1 cellular context compared by ENCODE assay signal in the genomic region with DNA sequence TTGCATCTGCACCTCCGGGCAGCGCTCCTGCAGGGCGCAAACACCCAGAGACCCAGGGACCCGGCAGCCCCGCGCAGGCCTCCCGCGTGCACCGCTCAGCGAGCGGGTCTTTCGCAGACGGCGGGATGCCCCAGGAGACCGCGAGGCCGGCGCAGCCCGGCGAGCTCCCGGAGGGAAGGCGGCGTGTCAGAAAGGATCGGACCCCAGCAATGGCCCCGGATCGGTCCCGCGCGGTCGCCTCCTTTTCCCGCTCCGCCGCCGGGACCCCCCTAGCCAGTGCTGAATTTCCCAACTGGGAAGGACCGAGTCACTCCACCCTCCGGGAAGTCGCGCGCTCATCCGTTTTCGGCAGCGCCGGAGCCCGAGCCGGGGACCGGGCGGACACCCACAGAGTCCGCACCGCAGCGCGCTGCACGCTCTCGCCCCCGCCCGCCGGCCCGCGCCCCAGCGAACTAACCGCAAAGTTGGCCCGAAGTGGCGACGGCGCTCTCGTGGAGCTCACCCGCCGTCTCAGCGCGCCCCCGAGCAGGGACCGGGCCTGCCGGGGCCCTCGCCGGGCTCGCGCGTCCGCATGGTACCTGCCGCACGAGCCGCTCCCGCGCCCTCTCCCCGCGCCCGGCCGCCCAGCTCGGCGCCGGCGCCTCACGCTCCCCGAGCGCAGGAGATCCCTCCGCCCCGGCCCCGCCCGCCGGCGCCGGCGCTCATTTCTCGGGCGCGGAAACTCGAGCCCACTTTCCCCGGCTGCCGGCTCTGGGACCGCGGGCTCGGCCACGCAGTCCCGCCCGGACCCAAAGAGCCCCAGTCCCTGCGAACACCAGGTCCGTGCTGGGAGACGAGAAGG.
TF ChIP-seq lines count a peak whose summit lies in the region.

A gene with protein sequence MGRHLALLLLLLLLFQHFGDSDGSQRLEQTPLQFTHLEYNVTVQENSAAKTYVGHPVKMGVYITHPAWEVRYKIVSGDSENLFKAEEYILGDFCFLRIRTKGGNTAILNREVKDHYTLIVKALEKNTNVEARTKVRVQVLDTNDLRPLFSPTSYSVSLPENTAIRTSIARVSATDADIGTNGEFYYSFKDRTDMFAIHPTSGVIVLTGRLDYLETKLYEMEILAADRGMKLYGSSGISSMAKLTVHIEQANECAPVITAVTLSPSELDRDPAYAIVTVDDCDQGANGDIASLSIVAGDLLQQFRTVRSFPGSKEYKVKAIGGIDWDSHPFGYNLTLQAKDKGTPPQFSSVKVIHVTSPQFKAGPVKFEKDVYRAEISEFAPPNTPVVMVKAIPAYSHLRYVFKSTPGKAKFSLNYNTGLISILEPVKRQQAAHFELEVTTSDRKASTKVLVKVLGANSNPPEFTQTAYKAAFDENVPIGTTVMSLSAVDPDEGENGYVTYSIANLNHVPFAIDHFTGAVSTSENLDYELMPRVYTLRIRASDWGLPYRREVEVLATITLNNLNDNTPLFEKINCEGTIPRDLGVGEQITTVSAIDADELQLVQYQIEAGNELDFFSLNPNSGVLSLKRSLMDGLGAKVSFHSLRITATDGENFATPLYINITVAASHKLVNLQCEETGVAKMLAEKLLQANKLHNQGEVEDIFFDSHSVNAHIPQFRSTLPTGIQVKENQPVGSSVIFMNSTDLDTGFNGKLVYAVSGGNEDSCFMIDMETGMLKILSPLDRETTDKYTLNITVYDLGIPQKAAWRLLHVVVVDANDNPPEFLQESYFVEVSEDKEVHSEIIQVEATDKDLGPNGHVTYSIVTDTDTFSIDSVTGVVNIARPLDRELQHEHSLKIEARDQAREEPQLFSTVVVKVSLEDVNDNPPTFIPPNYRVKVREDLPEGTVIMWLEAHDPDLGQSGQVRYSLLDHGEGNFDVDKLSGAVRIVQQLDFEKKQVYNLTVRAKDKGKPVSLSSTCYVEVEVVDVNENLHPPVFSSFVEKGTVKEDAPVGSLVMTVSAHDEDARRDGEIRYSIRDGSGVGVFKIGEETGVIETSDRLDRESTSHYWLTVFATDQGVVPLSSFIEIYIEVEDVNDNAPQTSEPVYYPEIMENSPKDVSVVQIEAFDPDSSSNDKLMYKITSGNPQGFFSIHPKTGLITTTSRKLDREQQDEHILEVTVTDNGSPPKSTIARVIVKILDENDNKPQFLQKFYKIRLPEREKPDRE (N-terminal part only) (minus strand): TSS at position 650 of the 841 bp plus-strand sequence. CDS start 14,029 bp downstream, outside the sequence.

TF ChIP-seq in HepG2, 621 proteins besides CTCF, POLR2A, EP300 and RAD21 (continued from another document and continues in another):
- TF ChIP-seq, protein P1, sequence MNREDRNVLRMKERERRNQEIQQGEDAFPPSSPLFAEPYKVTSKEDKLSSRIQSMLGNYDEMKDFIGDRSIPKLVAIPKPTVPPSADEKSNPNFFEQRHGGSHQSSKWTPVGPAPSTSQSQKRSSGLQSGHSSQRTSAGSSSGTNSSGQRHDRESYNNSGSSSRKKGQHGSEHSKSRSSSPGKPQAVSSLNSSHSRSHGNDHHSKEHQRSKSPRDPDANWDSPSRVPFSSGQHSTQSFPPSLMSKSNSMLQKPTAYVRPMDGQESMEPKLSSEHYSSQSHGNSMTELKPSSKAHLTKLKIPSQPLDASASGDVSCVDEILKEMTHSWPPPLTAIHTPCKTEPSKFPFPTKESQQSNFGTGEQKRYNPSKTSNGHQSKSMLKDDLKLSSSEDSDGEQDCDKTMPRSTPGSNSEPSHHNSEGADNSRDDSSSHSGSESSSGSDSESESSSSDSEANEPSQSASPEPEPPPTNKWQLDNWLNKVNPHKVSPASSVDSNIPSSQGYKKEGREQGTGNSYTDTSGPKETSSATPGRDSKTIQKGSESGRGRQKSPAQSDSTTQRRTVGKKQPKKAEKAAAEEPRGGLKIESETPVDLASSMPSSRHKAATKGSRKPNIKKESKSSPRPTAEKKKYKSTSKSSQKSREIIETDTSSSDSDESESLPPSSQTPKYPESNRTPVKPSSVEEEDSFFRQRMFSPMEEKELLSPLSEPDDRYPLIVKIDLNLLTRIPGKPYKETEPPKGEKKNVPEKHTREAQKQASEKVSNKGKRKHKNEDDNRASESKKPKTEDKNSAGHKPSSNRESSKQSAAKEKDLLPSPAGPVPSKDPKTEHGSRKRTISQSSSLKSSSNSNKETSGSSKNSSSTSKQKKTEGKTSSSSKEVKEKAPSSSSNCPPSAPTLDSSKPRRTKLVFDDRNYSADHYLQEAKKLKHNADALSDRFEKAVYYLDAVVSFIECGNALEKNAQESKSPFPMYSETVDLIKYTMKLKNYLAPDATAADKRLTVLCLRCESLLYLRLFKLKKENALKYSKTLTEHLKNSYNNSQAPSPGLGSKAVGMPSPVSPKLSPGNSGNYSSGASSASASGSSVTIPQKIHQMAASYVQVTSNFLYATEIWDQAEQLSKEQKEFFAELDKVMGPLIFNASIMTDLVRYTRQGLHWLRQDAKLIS (CRISPR knock-in tag; IDR thresholded peaks at IDR 0.05): peak; percentile 87
- TF ChIP-seq SOX5 (CRISPR knock-in tag; IDR thresholded peaks at IDR 0.05; ENCODE audit: borderline replicate concordance) (no peak), ZZZ3 (CRISPR knock-in tag; IDR thresholded peaks at IDR 0.05; ENCODE audit: borderline replicate concordance) (no peak), POLR2G (IDR thresholded peaks at IDR 0.05; ENCODE audit: low read depth, low read length) (peak; percentile 72), GTF3A (CRISPR knock-in tag; conservative IDR thresholded peaks at IDR 0.05) (no peak), ATF7-NPFF (CRISPR knock-in tag; IDR thresholded peaks at IDR 0.05; ENCODE audit: low read depth) (peak; percentile 67), ISX (CRISPR knock-in tag; conservative IDR thresholded peaks at IDR 0.05) (no peak), AGO1 (IDR thresholded peaks at IDR 0.05; ENCODE audit: low read depth, low read length, poor library complexity, severe bottlenecking) (peak; percentile 85), YY1 (IDR thresholded peaks at IDR 0.05; ENCODE audit: insufficient read depth, insufficient replicate concordance, low read depth, low read length) (peak; percentile 43), ZNF260 (CRISPR knock-in tag; IDR thresholded peaks at IDR 0.05; ENCODE audit: borderline replicate concordance, low read depth) (no peak), ATAD3A (CRISPR knock-in tag; IDR thresholded peaks at IDR 0.05) (no peak), SP1 (IDR thresholded peaks at IDR 0.05) (no peak), SP1 (CRISPR knock-in tag; IDR thresholded peaks at IDR 0.05) (no peak), XRCC5 (optimal IDR thresholded peaks at IDR 0.05; ENCODE audit: low read length) (no peak), ARHGAP35 (CRISPR knock-in tag; IDR thresholded peaks at IDR 0.05; ENCODE audit: borderline replicate concordance) (0 out of 2 replicates have a peak, but pooled peaks have one; percentile 26), SAFB2 (CRISPR knock-in tag; IDR thresholded peaks at IDR 0.05; ENCODE audit: borderline replicate concordance, low read depth) (no peak), ZNF383 (CRISPR knock-in tag; IDR thresholded peaks at IDR 0.05; ENCODE audit: borderline replicate concordance) (no peak), ETV5 (CRISPR knock-in tag; IDR thresholded peaks at IDR 0.05; ENCODE audit: borderline replicate concordance) (no peak), NFIB (CRISPR knock-in tag; IDR thresholded peaks at IDR 0.05; ENCODE audit: borderline replicate concordance) (no peak), ADNP (CRISPR knock-in tag; IDR thresholded peaks at IDR 0.05) (no peak), ZNF891 (CRISPR knock-in tag; IDR thresholded peaks at IDR 0.05) (no peak), ZBTB38 (CRISPR knock-in tag; IDR thresholded peaks at IDR 0.05) (no peak), ZEB1 (IDR thresholded peaks at IDR 0.05; ENCODE audit: insufficient replicate concordance, low read depth) (no peak), ETV6 (CRISPR knock-in tag; conservative IDR thresholded peaks at IDR 0.05) (no peak; the same call in 1 of the 2 replicates), HMGA1 (CRISPR knock-in tag; conservative IDR thresholded peaks at IDR 0.05) (no peak), ZNF430 (CRISPR knock-in tag; IDR thresholded peaks at IDR 0.05) (no peak), ZNF446 (CRISPR knock-in tag; IDR thresholded peaks at IDR 0.05) (no peak), PAWR (CRISPR knock-in tag; IDR thresholded peaks at IDR 0.05; ENCODE audit: borderline replicate concordance) (no peak), ZNF546 (CRISPR knock-in tag; conservative IDR thresholded peaks at IDR 0.05) (no peak)
- TF ChIP-seq, protein P2, sequence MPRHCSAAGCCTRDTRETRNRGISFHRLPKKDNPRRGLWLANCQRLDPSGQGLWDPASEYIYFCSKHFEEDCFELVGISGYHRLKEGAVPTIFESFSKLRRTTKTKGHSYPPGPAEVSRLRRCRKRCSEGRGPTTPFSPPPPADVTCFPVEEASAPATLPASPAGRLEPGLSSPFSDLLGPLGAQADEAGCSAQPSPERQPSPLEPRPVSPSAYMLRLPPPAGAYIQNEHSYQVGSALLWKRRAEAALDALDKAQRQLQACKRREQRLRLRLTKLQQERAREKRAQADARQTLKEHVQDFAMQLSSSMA (CRISPR knock-in tag; IDR thresholded peaks at IDR 0.05): no peak
- TF ChIP-seq, protein P3, sequence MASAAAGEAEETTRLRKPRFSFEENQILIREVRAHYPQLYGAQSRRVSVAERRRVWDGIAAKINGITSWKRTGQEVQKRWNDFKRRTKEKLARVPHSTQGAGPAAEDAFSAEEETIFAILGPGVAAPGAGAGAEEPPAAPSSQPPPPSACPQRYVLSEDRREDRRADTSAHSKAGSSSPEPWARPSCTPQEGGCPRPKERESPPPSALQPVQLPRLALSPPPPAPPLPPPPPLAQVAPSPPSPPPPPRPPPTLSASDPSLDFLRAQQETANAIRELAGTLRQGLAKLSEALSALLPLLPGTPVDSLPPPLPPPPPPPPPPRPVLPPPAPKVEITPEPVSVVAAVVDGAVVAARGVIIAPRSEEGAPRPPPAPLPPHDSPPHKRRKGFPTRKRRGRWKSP (CRISPR knock-in tag; IDR thresholded peaks at IDR 0.05): peak; percentile 96
- TF ChIP-seq, protein P4, sequence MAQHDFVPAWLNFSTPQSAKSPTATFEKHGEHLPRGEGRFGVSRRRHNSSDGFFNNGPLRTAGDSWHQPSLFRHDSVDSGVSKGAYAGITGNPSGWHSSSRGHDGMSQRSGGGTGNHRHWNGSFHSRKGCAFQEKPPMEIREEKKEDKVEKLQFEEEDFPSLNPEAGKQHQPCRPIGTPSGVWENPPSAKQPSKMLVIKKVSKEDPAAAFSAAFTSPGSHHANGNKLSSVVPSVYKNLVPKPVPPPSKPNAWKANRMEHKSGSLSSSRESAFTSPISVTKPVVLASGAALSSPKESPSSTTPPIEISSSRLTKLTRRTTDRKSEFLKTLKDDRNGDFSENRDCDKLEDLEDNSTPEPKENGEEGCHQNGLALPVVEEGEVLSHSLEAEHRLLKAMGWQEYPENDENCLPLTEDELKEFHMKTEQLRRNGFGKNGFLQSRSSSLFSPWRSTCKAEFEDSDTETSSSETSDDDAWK (CRISPR knock-in tag; IDR thresholded peaks at IDR 0.05): no peak
- TF ChIP-seq, protein P5, sequence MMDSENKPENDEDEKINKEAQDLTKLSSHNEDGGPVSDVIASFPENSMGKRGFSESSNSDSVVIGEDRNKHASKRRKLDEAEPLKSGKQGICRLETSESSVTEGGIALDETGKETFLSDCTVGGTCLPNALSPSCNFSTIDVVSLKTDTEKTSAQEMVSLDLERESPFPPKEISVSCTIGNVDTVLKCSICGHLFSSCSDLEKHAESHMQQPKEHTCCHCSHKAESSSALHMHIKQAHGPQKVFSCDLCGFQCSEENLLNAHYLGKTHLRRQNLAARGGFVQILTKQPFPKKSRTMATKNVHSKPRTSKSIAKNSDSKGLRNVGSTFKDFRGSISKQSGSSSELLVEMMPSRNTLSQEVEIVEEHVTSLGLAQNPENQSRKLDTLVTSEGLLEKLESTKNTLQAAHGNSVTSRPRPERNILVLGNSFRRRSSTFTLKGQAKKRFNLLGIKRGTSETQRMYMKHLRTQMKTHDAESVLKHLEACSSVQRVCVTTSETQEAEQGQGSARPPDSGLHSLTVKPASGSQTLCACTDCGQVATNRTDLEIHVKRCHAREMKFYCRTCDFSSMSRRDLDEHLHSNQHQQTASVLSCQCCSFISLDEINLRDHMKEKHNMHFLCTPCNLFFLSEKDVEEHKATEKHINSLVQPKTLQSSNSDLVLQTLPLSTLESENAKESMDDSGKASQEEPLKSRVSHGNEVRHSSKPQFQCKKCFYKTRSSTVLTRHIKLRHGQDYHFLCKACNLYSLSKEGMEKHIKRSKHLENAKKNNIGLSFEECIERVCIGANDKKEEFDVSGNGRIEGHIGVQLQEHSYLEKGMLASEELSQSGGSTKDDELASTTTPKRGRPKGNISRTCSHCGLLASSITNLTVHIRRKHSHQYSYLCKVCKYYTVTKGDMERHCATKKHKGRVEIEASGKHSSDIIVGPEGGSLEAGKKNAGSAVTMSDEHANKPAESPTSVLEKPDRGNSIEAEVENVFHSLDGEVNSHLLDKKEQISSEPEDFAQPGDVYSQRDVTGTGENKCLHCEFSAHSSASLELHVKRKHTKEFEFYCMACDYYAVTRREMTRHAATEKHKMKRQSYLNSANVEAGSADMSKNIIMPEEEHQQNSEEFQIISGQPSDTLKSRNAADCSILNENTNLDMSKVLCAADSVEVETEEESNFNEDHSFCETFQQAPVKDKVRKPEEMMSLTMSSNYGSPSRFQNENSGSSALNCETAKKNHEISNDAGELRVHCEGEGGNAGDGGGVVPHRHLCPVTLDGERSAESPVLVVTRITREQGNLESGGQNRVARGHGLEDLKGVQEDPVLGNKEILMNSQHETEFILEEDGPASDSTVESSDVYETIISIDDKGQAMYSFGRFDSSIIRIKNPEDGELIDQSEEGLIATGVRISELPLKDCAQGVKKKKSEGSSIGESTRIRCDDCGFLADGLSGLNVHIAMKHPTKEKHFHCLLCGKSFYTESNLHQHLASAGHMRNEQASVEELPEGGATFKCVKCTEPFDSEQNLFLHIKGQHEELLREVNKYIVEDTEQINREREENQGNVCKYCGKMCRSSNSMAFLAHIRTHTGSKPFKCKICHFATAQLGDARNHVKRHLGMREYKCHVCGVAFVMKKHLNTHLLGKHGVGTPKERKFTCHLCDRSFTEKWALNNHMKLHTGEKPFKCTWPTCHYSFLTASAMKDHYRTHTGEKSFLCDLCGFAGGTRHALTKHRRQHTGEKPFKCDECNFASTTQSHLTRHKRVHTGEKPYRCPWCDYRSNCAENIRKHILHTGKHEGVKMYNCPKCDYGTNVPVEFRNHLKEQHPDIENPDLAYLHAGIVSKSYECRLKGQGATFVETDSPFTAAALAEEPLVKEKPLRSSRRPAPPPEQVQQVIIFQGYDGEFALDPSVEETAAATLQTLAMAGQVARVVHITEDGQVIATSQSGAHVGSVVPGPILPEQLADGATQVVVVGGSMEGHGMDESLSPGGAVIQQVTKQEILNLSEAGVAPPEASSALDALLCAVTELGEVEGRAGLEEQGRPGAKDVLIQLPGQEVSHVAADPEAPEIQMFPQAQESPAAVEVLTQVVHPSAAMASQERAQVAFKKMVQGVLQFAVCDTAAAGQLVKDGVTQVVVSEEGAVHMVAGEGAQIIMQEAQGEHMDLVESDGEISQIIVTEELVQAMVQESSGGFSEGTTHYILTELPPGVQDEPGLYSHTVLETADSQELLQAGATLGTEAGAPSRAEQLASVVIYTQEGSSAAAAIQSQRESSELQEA (CRISPR knock-in tag; IDR thresholded peaks at IDR 0.05; ENCODE audit: not compliant biosample characterization): peak; percentile 45
- TF ChIP-seq, protein P6, sequence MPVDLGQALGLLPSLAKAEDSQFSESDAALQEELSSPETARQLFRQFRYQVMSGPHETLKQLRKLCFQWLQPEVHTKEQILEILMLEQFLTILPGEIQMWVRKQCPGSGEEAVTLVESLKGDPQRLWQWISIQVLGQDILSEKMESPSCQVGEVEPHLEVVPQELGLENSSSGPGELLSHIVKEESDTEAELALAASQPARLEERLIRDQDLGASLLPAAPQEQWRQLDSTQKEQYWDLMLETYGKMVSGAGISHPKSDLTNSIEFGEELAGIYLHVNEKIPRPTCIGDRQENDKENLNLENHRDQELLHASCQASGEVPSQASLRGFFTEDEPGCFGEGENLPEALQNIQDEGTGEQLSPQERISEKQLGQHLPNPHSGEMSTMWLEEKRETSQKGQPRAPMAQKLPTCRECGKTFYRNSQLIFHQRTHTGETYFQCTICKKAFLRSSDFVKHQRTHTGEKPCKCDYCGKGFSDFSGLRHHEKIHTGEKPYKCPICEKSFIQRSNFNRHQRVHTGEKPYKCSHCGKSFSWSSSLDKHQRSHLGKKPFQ (CRISPR knock-in tag; IDR thresholded peaks at IDR 0.05; ENCODE audit: insufficient replicate concordance): no peak
